In genomic region chr1:116540088-116540487, GRCh38 we compare ENCODE assay signal across 10 cellular contexts. TPM values are rescaled to one million over a fixed set of nuclear protein-coding genes. Genes with fewer than 3 reads are reported as not detected.
DNase-seq lines count a peak whose midpoint lies in the region; ATAC-seq and TF ChIP-seq lines count a peak whose summit lies in the region.
"Had no signal": no experiment of that assay in that cellular context is flagged by ENCODE, and none has a peak within 500 bp of the region (broad histone marks: within the 10 kb centered on the region; RNA-seq: fewer than 3 reads in every experiment).

No MANE protein-coding gene starts in this region.

- H3K4me3 Mint-ChIP-seq in memory B cell: no peak overlapping the region
- no peak overlapping the region for H3K4me3 Mint-ChIP-seq in endothelial cell (ENCODE audit: unreplicated experiment)

- H3K27me3 ChIP-seq in MM.1S (replicated peaks; ENCODE audit: insufficient read depth, low read length): no peaks in the 10 kb centered on the region
- H3K27me3 ChIP-seq: sigmoid colon had no signal

- H3K27ac ChIP-seq in MM.1S (ENCODE audit: low read length): peak overlapping the region; percentile 51; the same call in 1 of the 2 replicates
- H3K27ac ChIP-seq: sigmoid colon had no signal

- H3K9me3 Mint-ChIP-seq in memory B cell (no peaks in the 10 kb centered on the region), endothelial cell (ENCODE audit: unreplicated experiment) (no peaks in the 10 kb centered on the region)

- peaks cover 37% of the 10 kb centered on the region for H3K4me1 Mint-ChIP-seq in memory B cell
- peaks cover 5% of the 10 kb centered on the region for H3K4me1 Mint-ChIP-seq in endothelial cell (ENCODE audit: unreplicated experiment)

- no peaks in the 10 kb centered on the region for H3K9me3 ChIP-seq in MM.1S (replicated peaks; ENCODE audit: insufficient read depth, low read length)
- H3K9me3 ChIP-seq: sigmoid colon had no signal

- peak; percentile 62 for ATAC-seq in GM18867 (IDR thresholded peaks at IDR 0.05; ENCODE audit: unreplicated experiment)
- ATAC-seq in memory B cell (ENCODE audit: low read depth): peak; percentile 86
- no peak for ATAC-seq in HG02571 (IDR thresholded peaks at IDR 0.05; ENCODE audit: unreplicated experiment)

- H2AFZ ChIP-seq in MM.1S (ENCODE audit: low read length): no peak overlapping the region

- H3K9ac ChIP-seq in MM.1S (ENCODE audit: low read length): no peak overlapping the region

- peaks cover 50% of the 10 kb centered on the region for H3K4me1 ChIP-seq in MM.1S (ENCODE audit: low read length)
- H3K4me1 ChIP-seq: sigmoid colon had no signal

- H3K79me2 ChIP-seq in MM.1S (ENCODE audit: low read length): peaks cover 65% of the 10 kb centered on the region

- no peak overlapping the region for H3K4me3 ChIP-seq in MM.1S (ENCODE audit: low read length)
- H3K4me3 ChIP-seq: sigmoid colon had no signal

- H3K36me3 Mint-ChIP-seq in memory B cell: peaks cover 36% of the 10 kb centered on the region
- peaks cover 27% of the 10 kb centered on the region for H3K36me3 Mint-ChIP-seq in endothelial cell (ENCODE audit: low read depth, unreplicated experiment)

- H3K36me3 ChIP-seq in MM.1S (replicated peaks; ENCODE audit: insufficient read depth, low read length): no peaks in the 10 kb centered on the region; the same call in 1 of the 2 replicates

- peak overlapping the region; percentile 5; the same call in 1 of the 2 replicates for H3K4me2 ChIP-seq in MM.1S (ENCODE audit: low read depth, low read length)

- TF ChIP-seq CTCF in MM.1S (IDR thresholded peaks at IDR 0.05; ENCODE audit: low read length): no peak
- TF ChIP-seq CTCF in endothelial cell (IDR thresholded peaks at IDR 0.05; ENCODE audit: unreplicated experiment): no peak

- H3F3A ChIP-seq in MM.1S (ENCODE audit: insufficient read depth, low read length): peaks cover 4% of the 10 kb centered on the region; the same call in 1 of the 2 replicates

- H4K20me1 ChIP-seq in MM.1S (ENCODE audit: insufficient read depth, low read length): no peaks in the 10 kb centered on the region

- peak overlapping the region; percentile 67 for H3K27ac Mint-ChIP-seq in memory B cell
- H3K27ac Mint-ChIP-seq in endothelial cell (ENCODE audit: unreplicated experiment): no peak overlapping the region

- H3K27me3 Mint-ChIP-seq in memory B cell (no peaks in the 10 kb centered on the region), endothelial cell (ENCODE audit: unreplicated experiment) (peaks cover 2% of the 10 kb centered on the region)

- no peaks in the 10 kb centered on the region for H3K9me2 ChIP-seq in MM.1S (replicated peaks; ENCODE audit: insufficient read depth, low read length)

- DNase-seq in HCEC 1CT (peak; percentile 7), MM.1S (peak; percentile 15), memory B cell (ENCODE audit: low spot score in 2 of 2) (no peak), endothelial cell (ENCODE audit: low spot score) (no peak), DMS53 (lab: John Stamatoyannopoulos, UW) (no peak)
- DNase-seq: NCI-H1436 treated with DMSO at 0.1 percent for 48 hours, sigmoid colon, substantia nigra had no signal

RNA-seq across cellular contexts. Expression of gene CD58, which starts 30.7 kb away (rescaled TPM):
- 9.0 TPM for total RNA-seq in endothelial cell (ENCODE audit: unreplicated experiment)

Comparison
In these comparisons a context has a peak if more than half of its experiments do, and no peak if none do; other contexts are left out.
1. DNase-seq: peak in HCEC 1CT (single experiment) and MM.1S (single experiment); none in memory B cell (0 of 2), endothelial cell (single experiment) and DMS53 (single experiment).